ENCODE assay signal across 25 cellular contexts in the genomic region with DNA sequence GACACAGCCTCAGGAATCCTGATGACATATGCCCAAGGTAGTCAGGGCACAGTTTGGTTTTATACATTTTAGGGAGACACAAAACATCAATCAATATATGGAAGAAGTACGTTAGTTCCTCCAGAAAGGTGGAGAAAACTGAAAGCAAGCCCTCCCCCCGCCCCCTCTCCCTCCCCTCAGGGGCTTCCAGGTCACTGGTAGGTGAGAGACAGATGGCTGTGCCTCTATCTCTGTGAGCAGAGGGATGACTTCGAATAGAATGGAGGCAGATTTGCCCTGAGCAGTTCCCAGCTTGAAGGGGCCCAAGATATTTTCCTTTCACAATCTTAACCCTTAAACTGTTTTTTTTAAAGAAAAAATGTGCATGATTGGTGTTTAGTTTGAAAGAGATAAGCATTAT.
"Had no signal": no experiment of that assay in that cellular context is flagged by ENCODE, and none has a peak within 500 bp of the region (broad histone marks: within the 10 kb centered on the region; RNA-seq: fewer than 3 reads in every experiment).

No MANE protein-coding gene starts in this region.

- H3K9me3 ChIP-seq: heart left ventricle, neutrophil, psoas muscle, right lobe of liver, spleen, tibial artery, upper lobe of right lung had no signal

- H3K27ac Mint-ChIP-seq: naive thymus-derived CD4-positive, alpha-beta T cell; stimulated activated memory B cell treated with anti-CD40 and anti-IgM and Interleukin-4, amounts not matched to agents 10 μg/mL and 1 μg/mL and 100 μg/mL, for 72 hours; stimulated activated naive CD8-positive, alpha-beta T cell treated with anti-CD3 and anti-CD28 coated beads, Interleukin-15, Interleukin-2, amounts not matched to agents 100 ng/mL and 50 ng/mL, for 24 hours had no signal

- H3K36me3 Mint-ChIP-seq: naive thymus-derived CD4-positive, alpha-beta T cell; stimulated activated memory B cell treated with anti-CD40 and anti-IgM and Interleukin-4, amounts not matched to agents 10 μg/mL and 1 μg/mL and 100 μg/mL, for 72 hours had no signal

- H3K36me3 ChIP-seq: heart left ventricle, neutrophil, right lobe of liver, spleen, tibial artery, upper lobe of right lung had no signal

- DNase-seq: cortex of kidney; dorsolateral prefrontal cortex; effector CD8-positive, alpha-beta T cell; heart left ventricle; hypothalamus; kidney; left cardiac atrium; left ventricle myocardium superior; mesenchymal stem cell; naive thymus-derived CD4-positive, alpha-beta T cell; nephron progenitor cell; psoas muscle; retina; right lobe of liver; spleen; stimulated activated CD4-positive, alpha-beta T cell treated with anti-CD3 and anti-CD28 coated beads, Interleukin-15, amount 100 ng/mL, for 24 hours; stimulated activated CD4-positive, alpha-beta T cell treated with anti-CD3 and anti-CD28 coated beads, Interleukin-1b, Interleukin-23, amount 100 ng/mL, for 48 hours; stimulated activated CD4-positive, alpha-beta T cell treated with anti-CD3 and anti-CD28 coated beads, Interleukin-4, amount 100 ng/mL, for 24 hours; tibial artery; upper lobe of right lung had no signal

- H3K4me1 ChIP-seq: heart left ventricle, psoas muscle, right lobe of liver, spleen, tibial artery, upper lobe of right lung had no signal

- H3K27ac ChIP-seq: dorsolateral prefrontal cortex, heart left ventricle, neutrophil, psoas muscle, right lobe of liver, spleen, tibial artery, upper lobe of right lung had no signal

- H3K9me3 Mint-ChIP-seq: nephron progenitor cell; stimulated activated memory B cell treated with anti-CD40 and anti-IgM and Interleukin-4, amounts not matched to agents 10 μg/mL and 1 μg/mL and 100 μg/mL, for 72 hours; stimulated activated naive CD8-positive, alpha-beta T cell treated with anti-CD3 and anti-CD28 coated beads, Interleukin-15, Interleukin-2, amounts not matched to agents 100 ng/mL and 50 ng/mL, for 24 hours had no signal

- H3K4me1 Mint-ChIP-seq: naive thymus-derived CD4-positive, alpha-beta T cell; stimulated activated memory B cell treated with anti-CD40 and anti-IgM and Interleukin-4, amounts not matched to agents 10 μg/mL and 1 μg/mL and 100 μg/mL, for 72 hours had no signal

- H3K27me3 Mint-ChIP-seq: naive thymus-derived CD4-positive, alpha-beta T cell; stimulated activated memory B cell treated with anti-CD40 and anti-IgM and Interleukin-4, amounts not matched to agents 10 μg/mL and 1 μg/mL and 100 μg/mL, for 72 hours; stimulated activated naive CD8-positive, alpha-beta T cell treated with anti-CD3 and anti-CD28 coated beads, Interleukin-15, Interleukin-2, amounts not matched to agents 100 ng/mL and 50 ng/mL, for 24 hours had no signal

- ATAC-seq: esophagus mucosa; heart left ventricle; left cardiac atrium; left ventricle myocardium superior; naive thymus-derived CD4-positive, alpha-beta T cell; psoas muscle; right lobe of liver; stimulated activated memory B cell treated with anti-CD40 and anti-IgM and Interleukin-4, amounts not matched to agents 10 μg/mL and 1 μg/mL and 100 μg/mL, for 72 hours; upper lobe of right lung had no signal

- H3K4me3 Mint-ChIP-seq: naive thymus-derived CD4-positive, alpha-beta T cell; nephron progenitor cell; stimulated activated memory B cell treated with anti-CD40 and anti-IgM and Interleukin-4, amounts not matched to agents 10 μg/mL and 1 μg/mL and 100 μg/mL, for 72 hours; stimulated activated naive CD8-positive, alpha-beta T cell treated with anti-CD3 and anti-CD28 coated beads, Interleukin-15, Interleukin-2, amounts not matched to agents 100 ng/mL and 50 ng/mL, for 24 hours had no signal

- H3K4me3 ChIP-seq: dorsolateral prefrontal cortex, heart left ventricle, lung, psoas muscle, right lobe of liver, spleen, tibial artery, upper lobe of right lung had no signal

- H3K27me3 ChIP-seq: dorsolateral prefrontal cortex, heart left ventricle, neutrophil, right lobe of liver, spleen, tibial artery, upper lobe of right lung had no signal
